In genomic region chr4:128540122-128540521, GRCh38 we compare ENCODE assay signal across 24 cellular contexts.
DNase-seq lines count a peak whose midpoint lies in the region; ATAC-seq, FAIRE-seq and TF ChIP-seq lines count a peak whose summit lies in the region.
"Had no signal": no experiment of that assay in that cellular context is flagged by ENCODE, and none has a peak within 500 bp of the region (broad histone marks: within the 10 kb centered on the region; RNA-seq: fewer than 3 reads in every experiment).

No MANE protein-coding gene starts in this region.

- H3K18ac ChIP-seq in mesenchymal stem cell (ENCODE audit: low read depth in 1 of 2, low read length in 2 of 2): no peak overlapping the region

- no peak overlapping the region for H2BK12ac ChIP-seq in mesenchymal stem cell (ENCODE audit: low read length in 2 of 2)

- FAIRE-seq in bronchial epithelial cell (lab: Jason Lieb, UNC): peak; percentile 23
- FAIRE-seq: A549, GM12892, H1 had no signal

- no peak overlapping the region for H2AFZ ChIP-seq in mesenchymal stem cell (ENCODE audit: low read depth, low read length)

- POLR2A ChIA-PET in activated CD4-positive, alpha-beta memory T cell treated with anti-CD3 and anti-CD28 coated beads, Interleukin-2, amount 10 ng/mL, durations not matched to agents 7 days and 5 days (lab: Charles Lee): no interaction called here

- TF ChIP-seq CTCF in bronchial epithelial cell (IDR thresholded peaks at IDR 0.05; ENCODE audit: insufficient read depth, low read length, severe bottlenecking): no peak

- H3K27me3 ChIP-seq in bronchial epithelial cell (ENCODE audit: control insufficient read depth, insufficient read depth, low read length) (no peaks in the 10 kb centered on the region), mesenchymal stem cell (ENCODE audit: control insufficient read depth in 1 of 2, insufficient read depth in 1 of 2, low read length in 2 of 2) (no peaks in the 10 kb centered on the region)
- H3K27me3 ChIP-seq: BE2C; BLaER1 treated with 17β-estradiol and CSF1 and Interleukin-3, amounts not matched to agents 10 nM and 100 nM had no signal

- no peak overlapping the region for H4K8ac ChIP-seq in mesenchymal stem cell (ENCODE audit: low read length)

- no peaks in the 10 kb centered on the region for H3K79me1 ChIP-seq in mesenchymal stem cell (replicated peaks; ENCODE audit: low read length, poor library complexity, severe bottlenecking)

- no peak overlapping the region for H3K9ac ChIP-seq in mesenchymal stem cell (ENCODE audit: low read length)
- H3K9ac ChIP-seq: BLaER1 treated with 17β-estradiol and CSF1 and Interleukin-3, amounts not matched to agents 10 nM and 100 nM had no signal

- CTCF ChIA-PET in activated CD4-positive, alpha-beta memory T cell treated with anti-CD3 and anti-CD28 coated beads, Interleukin-2, amount 10 ng/mL, durations not matched to agents 7 days and 5 days (lab: Charles Lee): no interaction called here

- H3K4me3 ChIP-seq in bronchial epithelial cell (ENCODE audit: low read depth, low read length): no peak overlapping the region
- no peak overlapping the region for H3K4me3 ChIP-seq in mesenchymal stem cell (ENCODE audit: insufficient read depth in 1 of 2, low read depth in 1 of 2, low read length in 2 of 2)
- H3K4me3 ChIP-seq: A549; BLaER1 treated with 17β-estradiol and CSF1 and Interleukin-3, amounts not matched to agents 10 nM and 100 nM had no signal

- H3K4me1 ChIP-seq in mesenchymal stem cell (ENCODE audit: control insufficient read depth, insufficient read depth, low read depth, low read length): peaks cover 3% of the 10 kb centered on the region
- H3K4me1 ChIP-seq: A549, BE2C had no signal

- no peaks in the 10 kb centered on the region for H3K9me3 Mint-ChIP-seq in stimulated activated effector memory CD8-positive, alpha-beta T cell treated with anti-CD3 and anti-CD28 coated beads, Interleukin-12 subunit alpha, Interleukin-12 subunit beta, amount 100 ng/mL, for 72 hours
- no peaks in the 10 kb centered on the region for H3K9me3 Mint-ChIP-seq in activated CD4-positive, alpha-beta memory T cell treated with anti-CD3 and anti-CD28 coated beads, Interleukin-2, amount 10 ng/mL, durations not matched to agents 7 days and 5 days
- H3K9me3 Mint-ChIP-seq: CD4-positive, alpha-beta memory T cell had no signal

- 72% methylated on average over 2 of the region's 3 CpGs for WGBS in mesenchymal stem cell

- H3K27me3 Mint-ChIP-seq in activated CD4-positive, alpha-beta memory T cell treated with anti-CD3 and anti-CD28 coated beads, Interleukin-2, amount 10 ng/mL, durations not matched to agents 7 days and 5 days: no peaks in the 10 kb centered on the region

- H2AK5ac ChIP-seq in mesenchymal stem cell (ENCODE audit: low read length, severe bottlenecking): peak overlapping the region; percentile 31

- H2BK15ac ChIP-seq in mesenchymal stem cell (ENCODE audit: low read depth, poor library complexity, severe bottlenecking): no peak overlapping the region

- no peak overlapping the region for H4K91ac ChIP-seq in mesenchymal stem cell (ENCODE audit: low read length)

- H3K27ac Mint-ChIP-seq in stimulated activated effector memory CD8-positive, alpha-beta T cell treated with anti-CD3 and anti-CD28 coated beads, Interleukin-12 subunit alpha, Interleukin-12 subunit beta, amount 100 ng/mL, for 72 hours: no peak overlapping the region
- no peak overlapping the region for H3K27ac Mint-ChIP-seq in activated CD4-positive, alpha-beta memory T cell treated with anti-CD3 and anti-CD28 coated beads, Interleukin-2, amount 10 ng/mL, durations not matched to agents 7 days and 5 days
- H3K27ac Mint-ChIP-seq: CD4-positive, alpha-beta memory T cell had no signal

- no peaks in the 10 kb centered on the region for H3K36me3 Mint-ChIP-seq in stimulated activated effector memory CD8-positive, alpha-beta T cell treated with anti-CD3 and anti-CD28 coated beads, Interleukin-12 subunit alpha, Interleukin-12 subunit beta, amount 100 ng/mL, for 72 hours
- no peaks in the 10 kb centered on the region for H3K36me3 Mint-ChIP-seq in activated CD4-positive, alpha-beta memory T cell treated with anti-CD3 and anti-CD28 coated beads, Interleukin-2, amount 10 ng/mL, durations not matched to agents 7 days and 5 days (ENCODE audit: low read depth)
- H3K36me3 Mint-ChIP-seq: CD4-positive, alpha-beta memory T cell had no signal

- no peaks in the 10 kb centered on the region for H3K4me1 Mint-ChIP-seq in stimulated activated effector memory CD8-positive, alpha-beta T cell treated with anti-CD3 and anti-CD28 coated beads, Interleukin-12 subunit alpha, Interleukin-12 subunit beta, amount 100 ng/mL, for 72 hours
- H3K4me1 Mint-ChIP-seq in activated CD4-positive, alpha-beta memory T cell treated with anti-CD3 and anti-CD28 coated beads, Interleukin-2, amount 10 ng/mL, durations not matched to agents 7 days and 5 days: no peaks in the 10 kb centered on the region
- H3K4me1 Mint-ChIP-seq: CD4-positive, alpha-beta memory T cell had no signal

- no peak overlapping the region for H3K4ac ChIP-seq in mesenchymal stem cell (ENCODE audit: low read depth in 1 of 2, low read length in 2 of 2)

- no peak overlapping the region for H3K14ac ChIP-seq in mesenchymal stem cell (ENCODE audit: low read length in 2 of 2)

- no peak overlapping the region for H3K4me3 Mint-ChIP-seq in stimulated activated effector memory CD8-positive, alpha-beta T cell treated with anti-CD3 and anti-CD28 coated beads, Interleukin-12 subunit alpha, Interleukin-12 subunit beta, amount 100 ng/mL, for 72 hours
- no peak overlapping the region for H3K4me3 Mint-ChIP-seq in activated CD4-positive, alpha-beta memory T cell treated with anti-CD3 and anti-CD28 coated beads, Interleukin-2, amount 10 ng/mL, durations not matched to agents 7 days and 5 days
- H3K4me3 Mint-ChIP-seq: CD4-positive, alpha-beta memory T cell had no signal

- no peak overlapping the region for H2BK5ac ChIP-seq in mesenchymal stem cell (ENCODE audit: low read depth, low read length, poor library complexity, severe bottlenecking)

- no peaks in the 10 kb centered on the region for H3K9me3 ChIP-seq in mesenchymal stem cell (ENCODE audit: control insufficient read depth, low read length)
- H3K9me3 ChIP-seq: A549, BE2C had no signal

- H3K27ac ChIP-seq in mesenchymal stem cell (ENCODE audit: low read length, poor library complexity, severe bottlenecking): no peak overlapping the region
- H3K27ac ChIP-seq: BLaER1 treated with 17β-estradiol and CSF1 and Interleukin-3, amounts not matched to agents 10 nM and 100 nM had no signal

- H3K4me2 ChIP-seq in mesenchymal stem cell (ENCODE audit: low read length, poor library complexity, severe bottlenecking): no peak overlapping the region
- H3K4me2 ChIP-seq: A549; BLaER1 treated with 17β-estradiol and CSF1 and Interleukin-3, amounts not matched to agents 10 nM and 100 nM had no signal

- peak; percentile 32 for DNase-seq in NCI-H510A treated with DMSO at 0.1 percent for 48 hours (lab: John Stamatoyannopoulos, UW)
- DNase-seq in NCI-H510A (lab: John Stamatoyannopoulos, UW): no peak
- no peak for DNase-seq in bronchial epithelial cell (ENCODE audit: low read depth)
- DNase-seq in mesenchymal stem cell: no peak
- no peak for DNase-seq in stimulated activated effector memory CD8-positive, alpha-beta T cell treated with anti-CD3 and anti-CD28 coated beads, Interleukin-12 subunit alpha, Interleukin-12 subunit beta, amount 100 ng/mL, for 72 hours (ENCODE audit: low spot score in 2 of 2)
- DNase-seq in activated CD4-positive, alpha-beta memory T cell treated with anti-CD3 and anti-CD28 coated beads, Interleukin-2, amount 10 ng/mL, durations not matched to agents 7 days and 5 days: no peak
- no peak for DNase-seq in NCI-H748 treated with DMSO at 0.1 percent for 48 hours (lab: John Stamatoyannopoulos, UW)
- no peak for DNase-seq in inferior parietal cortex (ENCODE audit: extremely low spot score)
- DNase-seq: 8988T; ACHN; AML-193; BE2C; Calu3; CD4-positive, alpha-beta memory T cell; COR-L47; DMS53; DMS79 treated with DMSO at 0.1 percent for 48 hours; GF-D8; H7; HCEC 1CT had no signal

- H3K36me3 ChIP-seq in bronchial epithelial cell (ENCODE audit: control insufficient read depth, insufficient read depth, low read length) (no peaks in the 10 kb centered on the region), mesenchymal stem cell (ENCODE audit: control insufficient read depth in 1 of 2, insufficient read depth in 2 of 2, low read depth in 1 of 2, low read length in 2 of 2) (peaks cover 0 to 8% of the 10 kb centered on the region in 2 experiments)
- H3K36me3 ChIP-seq: BE2C; BLaER1 treated with 17β-estradiol and CSF1 and Interleukin-3, amounts not matched to agents 10 nM and 100 nM had no signal

- ATAC-seq in stimulated activated effector memory CD8-positive, alpha-beta T cell treated with anti-CD3 and anti-CD28 coated beads, Interleukin-12 subunit alpha, Interleukin-12 subunit beta, amount 100 ng/mL, for 72 hours: peak; percentile 8
- ATAC-seq: A549 had no signal

- no peak overlapping the region for H2BK120ac ChIP-seq in mesenchymal stem cell (ENCODE audit: low read depth, low read length)

- H3K23ac ChIP-seq in mesenchymal stem cell (ENCODE audit: low read length in 2 of 2): no peak overlapping the region
